ENCODE assay signal across 8 cellular contexts in the genomic region with DNA sequence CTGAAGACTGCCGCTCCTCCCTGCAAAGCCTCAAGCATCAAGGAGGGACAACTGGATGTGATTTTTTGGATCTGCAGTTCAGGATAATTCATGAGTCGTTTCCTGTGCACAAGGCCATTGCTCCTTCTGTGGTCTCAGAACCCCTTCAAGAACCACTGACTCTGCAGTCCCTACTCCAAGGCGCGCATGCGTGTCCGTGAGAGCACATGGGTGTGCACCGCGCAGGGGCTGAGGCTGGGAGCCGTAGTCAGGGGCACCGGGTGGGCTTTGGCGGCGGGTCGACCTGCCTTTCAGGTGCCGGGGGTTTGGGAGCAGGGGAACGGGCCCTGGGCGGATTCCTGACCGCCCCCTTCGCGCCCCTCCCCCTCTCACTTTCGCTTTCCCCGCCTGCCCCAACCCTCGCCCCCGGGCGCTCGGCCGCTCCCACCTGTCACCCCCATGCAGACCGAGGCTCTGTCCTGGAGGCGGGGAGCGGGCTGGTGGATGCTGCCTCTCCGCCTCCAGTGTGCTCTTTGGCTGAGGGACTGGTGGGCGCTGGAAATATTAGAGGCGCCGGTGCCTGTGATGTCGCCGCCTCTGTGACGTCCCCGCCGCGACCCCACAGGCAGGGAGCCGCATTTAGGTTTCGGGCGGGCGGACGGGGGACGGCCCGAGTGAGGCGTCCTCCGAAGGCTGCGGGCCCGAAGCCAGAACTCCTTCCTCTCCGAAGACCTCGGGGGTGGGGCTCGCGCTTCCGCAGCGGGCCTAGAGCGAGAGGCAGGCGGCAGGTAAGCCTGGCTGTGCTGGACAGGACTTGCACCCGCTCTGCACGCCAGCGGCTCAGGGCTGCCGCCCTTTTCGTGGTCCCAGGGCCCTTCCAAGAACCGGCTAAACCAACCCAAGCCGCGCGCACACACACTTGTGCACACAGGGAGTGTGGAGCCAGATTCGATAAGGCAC. TPM values are rescaled to one million over a fixed set of nuclear protein-coding genes. Genes with fewer than 3 reads are reported as not detected.
A peak's percentile ranks its signal among the peaks of the same experiment; 100 is the strongest.
DNase-seq lines count a peak whose midpoint lies in the region; ATAC-seq, FAIRE-seq and TF ChIP-seq lines count a peak whose summit lies in the region.

A gene with protein sequence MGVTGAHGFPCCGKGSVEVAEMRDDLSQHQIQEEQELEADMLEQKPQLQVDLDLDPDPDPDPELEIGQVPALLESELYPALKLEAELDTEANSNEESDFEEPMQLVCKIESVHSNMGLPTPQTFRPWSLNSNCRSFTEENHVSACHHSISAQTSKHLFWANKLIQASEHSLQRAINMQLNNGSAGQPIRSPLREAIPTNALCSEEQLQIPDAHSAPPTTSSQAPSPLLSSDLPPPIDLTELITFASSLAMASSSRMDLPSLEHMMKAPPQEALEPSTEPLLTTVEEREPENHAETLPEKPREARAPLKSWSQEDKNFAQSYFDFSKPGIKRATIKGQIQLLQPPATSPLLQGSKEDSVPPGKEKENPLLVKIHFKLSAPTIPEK (minus strand): TSS at position 518 of the 939 bp plus-strand sequence. CDS start 78 bp downstream, at position 440.

- BruUV-seq in K562 (replicated peaks; lab: Mats Ljungman, UMichigan): no TSS peak

- H3K27ac ChIP-seq in K562 (ENCODE audit: extremely low read depth, low read depth, low read length): no peak within 1 kb of the TSS

- 92% methylated on average over 35 of the region's 68 CpGs for WGBS in K562 (ENCODE audit: insufficient coverage, low coverage, missing lambda C conversion rate)

- H3K4me3 ChIP-seq in K562: no peak within 1 kb of the TSS

- no peak within 1 kb of the TSS; a peak in 2 of 4 replicates for H3K9ac ChIP-seq in K562 (ENCODE audit: insufficient read depth in 1 of 2, low read depth in 2 of 2, low read length in 2 of 2)

- no peaks in the 10 kb centered on the region for H3K79me2 ChIP-seq in K562 (ENCODE audit: control insufficient read depth, insufficient read depth, low read length)

- intact Hi-C loops in K562 (cut with micrococcal nuclease): no loop called here

- DNase-seq in T-helper 22 cell (ENCODE audit: low read depth): peak; percentile 29
- no peak for DNase-seq in K562 (ENCODE audit: extremely low read depth in 1 of 4, low spot score in 3 of 4)
- peak; percentile 85 for DNase-seq in islet precursor cell
- peak; percentile 41 to 45 for DNase-seq in stimulated activated CD4-positive, alpha-beta T cell treated with anti-CD3 and anti-CD28 coated beads, Interleukin-15, amount 100 ng/mL, for 48 hours (ENCODE audit: low read depth in 2 of 2)
- no peak for DNase-seq in NCI-H128 (lab: John Stamatoyannopoulos, UW; ENCODE audit: unreplicated experiment)
- no peak for DNase-seq in NCI-H2171 treated with DMSO at 0.1 percent for 48 hours (lab: John Stamatoyannopoulos, UW)
- no peak for DNase-seq in epidermal melanocyte (ENCODE audit: insufficient read length, low spot score)

- no peak for TF ChIP-seq RAD21 in K562 (CRISPR knock-in tag; conservative IDR thresholded peaks at IDR 0.05 in 1 of 2, IDR thresholded peaks at IDR 0.05 in 1 of 2)

- no peaks in the 10 kb centered on the region for H3K9me1 ChIP-seq in K562 (ENCODE audit: control insufficient read depth, insufficient read depth, low read length)

- no peak for TF ChIP-seq CTCF in K562 (IDR thresholded peaks at IDR 0.05 in 2 of 3, conservative IDR thresholded peaks at IDR 0.05 in 1 of 3; ENCODE audit: insufficient read depth in 2 of 3, low read depth in 1 of 3, low read length in 3 of 3)

- ATAC-seq in GM19395 (IDR thresholded peaks at IDR 0.05; ENCODE audit: unreplicated experiment): peak; percentile 70
- ATAC-seq in K562: no peak

- no peaks in the 10 kb centered on the region for H3K27me3 ChIP-seq in K562 (ENCODE audit: control insufficient read depth in 2 of 2, insufficient read depth in 2 of 2, low read length in 2 of 2)

- H3K36me3 ChIP-seq in K562 (ENCODE audit: control insufficient read depth, insufficient read depth, low read length): peaks cover 45% of the 10 kb centered on the region; the same call in 2 of the 3 replicates

- FAIRE-seq in K562 (lab: Jason Lieb, UNC): no peak

- H3K4me1 ChIP-seq in K562 (replicated peaks in 1 of 2; ENCODE audit: control insufficient read depth in 2 of 2, insufficient read depth in 2 of 2, low read length in 2 of 2): peaks cover 0 to 22% of the 10 kb centered on the region in 2 experiments; a peak in 3 of 5 replicates

- in situ Hi-C loops in K562 (cut with MboI): no loop called here

- CTCF ChIA-PET in K562 (lab: Yijun Ruan, JAX; ENCODE audit: low intra/inter-chr PET ratio): no interaction called here

- H3K9me3 ChIP-seq in K562 (replicated peaks; ENCODE audit: control insufficient read depth, insufficient read depth, low read depth, low read length): no peaks in the 10 kb centered on the region

- 0 out of 2 replicates have a peak, but pooled peaks cover 6% of the 10 kb centered on the region for H4K20me1 ChIP-seq in K562 (replicated peaks; ENCODE audit: control insufficient read depth, insufficient read depth, low read length)

- no peak for TF ChIP-seq EP300 in K562 (IDR thresholded peaks at IDR 0.05; ENCODE audit: low read length)

- no peak within 1 kb of the TSS for H2AFZ ChIP-seq in K562 (ENCODE audit: low read depth, low read length)

- POLR2A ChIA-PET in K562 (lab: Yijun Ruan, JAX): no interaction called here

- H3K4me2 ChIP-seq in K562 (ENCODE audit: insufficient read depth, low read length): no peak within 1 kb of the TSS

- TF ChIP-seq POLR2A in K562 (conservative IDR thresholded peaks at IDR 0.05): no peak

TF ChIP-seq in K562, 482 proteins besides CTCF, POLR2A, EP300 and RAD21 (continues in another document):
- TF ChIP-seq TBL1XR1 (IDR thresholded peaks at IDR 0.05; ENCODE audit: low read length in 2 of 2): no peak
- TF ChIP-seq, protein P1, sequence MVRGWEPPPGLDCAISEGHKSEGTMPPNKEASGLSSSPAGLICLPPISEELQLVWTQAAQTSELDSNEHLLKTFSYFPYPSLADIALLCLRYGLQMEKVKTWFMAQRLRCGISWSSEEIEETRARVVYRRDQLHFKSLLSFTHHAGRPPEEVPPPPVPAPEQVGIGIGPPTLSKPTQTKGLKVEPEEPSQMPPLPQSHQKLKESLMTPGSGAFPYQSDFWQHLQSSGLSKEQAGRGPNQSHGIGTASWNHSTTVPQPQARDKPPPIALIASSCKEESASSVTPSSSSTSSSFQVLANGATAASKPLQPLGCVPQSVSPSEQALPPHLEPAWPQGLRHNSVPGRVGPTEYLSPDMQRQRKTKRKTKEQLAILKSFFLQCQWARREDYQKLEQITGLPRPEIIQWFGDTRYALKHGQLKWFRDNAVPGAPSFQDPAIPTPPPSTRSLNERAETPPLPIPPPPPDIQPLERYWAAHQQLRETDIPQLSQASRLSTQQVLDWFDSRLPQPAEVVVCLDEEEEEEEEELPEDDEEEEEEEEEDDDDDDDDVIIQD (CRISPR knock-in tag; IDR thresholded peaks at IDR 0.05): no peak
- TF ChIP-seq NCOA4 (IDR thresholded peaks at IDR 0.05; ENCODE audit: partially characterized antibody): no peak
- no peak for TF ChIP-seq ZSCAN32 (CRISPR knock-in tag; IDR thresholded peaks at IDR 0.05)
- no peak for TF ChIP-seq NFIC (IDR thresholded peaks at IDR 0.05)
- TF ChIP-seq NEUROD1 (IDR thresholded peaks at IDR 0.05; ENCODE audit: borderline replicate concordance, low read depth, low read length, partially characterized antibody): no peak
- no peak for TF ChIP-seq TRIM24 (IDR thresholded peaks at IDR 0.05)
- TF ChIP-seq CBFB (CRISPR knock-in tag; IDR thresholded peaks at IDR 0.05): no peak
- TF ChIP-seq ETS2 (tag; IDR thresholded peaks at IDR 0.05; ENCODE audit: borderline replicate concordance, poor library complexity, severe bottlenecking): no peak
- TF ChIP-seq XRCC4 (IDR thresholded peaks at IDR 0.05; ENCODE audit: extremely low read depth, insufficient read depth, insufficient read length): no peak
- no peak for TF ChIP-seq RFX7 (CRISPR knock-in tag; IDR thresholded peaks at IDR 0.05)

RNA-seq across cellular contexts. Expression of the gene that starts here (rescaled TPM):
- total RNA-seq in K562 (2011; cell fraction: chromatin; rRNA removed; ENCODE audit: low replicate concordance): 0.30 and 0.49 TPM in 2 replicates
- total RNA-seq in K562 (2011; cell fraction: nucleolus; rRNA removed): 0.17 and 0.26 TPM in 2 replicates
- total RNA-seq in K562 (2011; cell fraction: nucleoplasm; rRNA removed): 0.29 TPM in 1 of 2 replicates, not detected in the other
- total RNA-seq in K562 (2014; rRNA removed) (not detected in 2 replicates), K562 (2014; rRNA removed; fragmentation: Illumina TruSeq; extraction: Trizol) (not detected in 2 replicates), K562 (2015; rRNA removed; fragmentation: Illumina TruSeq; extraction: Trizol) (not detected in 2 replicates), K562 (2021) (not detected in 2 replicates)
- polyA plus RNA-seq in K562 (2011; rRNA removed) (not detected in 2 replicates), K562 (2014; fragmentation: Illumina TruSeq; extraction: Trizol) (not detected in 2 replicates), K562 (2014; fragmentation: Nextera tagmentation; extraction: Ambion mirVana) (under 1 TPM; 0.03 to 0.06 TPM), K562 (2014; rRNA removed) (not detected in 2 replicates)
- polyA plus RNA-seq in K562 (2011; cell fraction: cytosol; rRNA removed): not detected in 2 replicates
- polyA plus RNA-seq in K562 (2011; cell fraction: nucleus; rRNA removed): not detected in 2 replicates
- 0.18 and 0.30 TPM in 2 replicates for polyA plus RNA-seq in K562 (2012)
- not detected in 2 replicates for polyA minus RNA-seq in K562 (2011; rRNA and poly(A)+ RNA removed)
- polyA minus RNA-seq in K562 (2011; cell fraction: cytosol; rRNA and poly(A)+ RNA removed): not detected in 2 replicates
- polyA minus RNA-seq in K562 (2011; cell fraction: nucleus; rRNA and poly(A)+ RNA removed): not detected in 2 replicates

Comparison
In these comparisons a context has a peak if more than half of its experiments do, and no peak if none do; other contexts are left out.
1. DNase-seq: peak in T-helper 22 cell (single experiment), islet precursor cell (single experiment) and stimulated activated CD4-positive, alpha-beta T cell treated with anti-CD3 and anti-CD28 coated beads, Interleukin-15, amount 100 ng/mL, for 48 hours (2 of 2); none in K562 (0 of 4), NCI-H128 (single experiment), NCI-H2171 treated with DMSO at 0.1 percent for 48 hours (single experiment) and epidermal melanocyte (single experiment).